8 cellular contexts compared by ENCODE assay signal in genomic region chr2:27049422-27050280, GRCh38. TPM values are rescaled to one million over a fixed set of nuclear protein-coding genes. Genes with fewer than 3 reads are reported as not detected.
DNase-seq lines count a peak whose midpoint lies in the region; ATAC-seq and TF ChIP-seq lines count a peak whose summit lies in the region.

No MANE protein-coding gene starts in this region.

- H3K4me1 ChIP-seq in lung (ENCODE audit: control insufficient read depth in 2 of 2, insufficient read depth in 2 of 2, low read length in 2 of 2): peaks cover 0 to 3% of the 10 kb centered on the region in 2 donors

- H3K27ac ChIP-seq in WERI-Rb-1 (peak overlapping the region; percentile 79), lung (ENCODE audit: low read depth in 1 of 2, low read length in 1 of 2) (peak overlapping the region; percentile 58 to 84)

- no peaks in the 10 kb centered on the region for H3K9me3 ChIP-seq in WERI-Rb-1 (ENCODE audit: severe bottlenecking)
- no peaks in the 10 kb centered on the region for H3K9me3 ChIP-seq in lung (ENCODE audit: control insufficient read depth in 2 of 2, insufficient read depth in 1 of 2, low read length in 1 of 2)

- peak; percentile 22 for ATAC-seq in HG03045 (IDR thresholded peaks at IDR 0.05; ENCODE audit: unreplicated experiment)
- peak; percentile 3 for ATAC-seq in lung (ENCODE audit: insufficient read depth, low FRiP score)

- H3K36me3 Mint-ChIP-seq in chondrocyte (ENCODE audit: low read depth): no peaks in the 10 kb centered on the region

- H3K36me3 ChIP-seq in WERI-Rb-1 (peaks cover 19% of the 10 kb centered on the region), lung (ENCODE audit: control insufficient read depth in 2 of 2, insufficient read depth in 2 of 2, low read length in 2 of 2) (peaks cover 0 to 6% of the 10 kb centered on the region in 2 donors)

- no peak for TF ChIP-seq CTCF in WERI-Rb-1 (IDR thresholded peaks at IDR 0.05; ENCODE audit: low read depth, low read length)
- no peak for TF ChIP-seq CTCF in chondrocyte (IDR thresholded peaks at IDR 0.05)
- no peak for TF ChIP-seq CTCF in lung (IDR thresholded peaks at IDR 0.05; ENCODE audit: control extremely low read depth, extremely low read depth)

- H3K4me1 Mint-ChIP-seq in chondrocyte (ENCODE audit: low read depth): peaks cover 13% of the 10 kb centered on the region

- H3K9me3 Mint-ChIP-seq in chondrocyte (ENCODE audit: low read depth): no peaks in the 10 kb centered on the region

- peak; percentile 48 for DNase-seq in NCI-H1092 treated with DMSO at 0.1 percent for 48 hours (lab: John Stamatoyannopoulos, UW)
- DNase-seq in NCI-H1092 (lab: John Stamatoyannopoulos, UW): no peak
- peak; percentile 67 for DNase-seq in WERI-Rb-1
- DNase-seq in chondrocyte (ENCODE audit: low spot score): no peak
- peak; percentile 45 for DNase-seq in lung (ENCODE audit: low spot score)
- DNase-seq in stimulated activated CD8-positive, alpha-beta memory T cell treated with anti-CD3 and anti-CD28 coated beads, Interleukin-15, amount 100 ng/mL, for 4 hours (ENCODE audit: low read depth in 2 of 2): peak; percentile 39 to 58
- DNase-seq in NCI-H187 treated with DMSO at 0.1 percent for 48 hours (lab: John Stamatoyannopoulos, UW): no peak

- no peaks in the 10 kb centered on the region for H3K27me3 Mint-ChIP-seq in chondrocyte (ENCODE audit: low read depth)

- H3K27me3 ChIP-seq in WERI-Rb-1 (ENCODE audit: insufficient read depth, low read depth, severe bottlenecking) (no peaks in the 10 kb centered on the region), lung (ENCODE audit: control insufficient read depth, insufficient read depth) (no peaks in the 10 kb centered on the region)

- H3K4me3 Mint-ChIP-seq in chondrocyte (ENCODE audit: unreplicated experiment): peak overlapping the region; percentile 88

- peak overlapping the region; percentile 99 for H3K27ac Mint-ChIP-seq in chondrocyte (ENCODE audit: unreplicated experiment)

- H3K4me3 ChIP-seq in WERI-Rb-1 (ENCODE audit: low read depth, low read length): peak overlapping the region; percentile 85
- peak overlapping the region; percentile 37 for H3K4me3 ChIP-seq in lung

- WGBS in lung, 2 donors: 8 to 11% methylated on average over 37 to 52 of the region's 52 CpGs

RNA-seq across cellular contexts. Expression of gene AGBL5, which starts 1.8 kb away (rescaled TPM):
- total RNA-seq in chondrocyte (14.0 to 31.8 TPM (median 16.3 TPM) in 3 replicates), lung (10 to 100 TPM; 17.3 to 22.3 TPM)
- polyA plus RNA-seq in lung: 10 to 100 TPM in 1 of 2 donors, 1 to 10 TPM in 1; 8.6 to 11.6 TPM

RNA-seq across cellular contexts. Expression of gene TMEM214, which starts 16.9 kb away (rescaled TPM):
- 107 to 166 TPM (median 110 TPM) in 3 replicates for total RNA-seq in chondrocyte
- 10 to 100 TPM; 34.3 to 99.2 TPM for total RNA-seq in lung
- polyA plus RNA-seq in lung: 10 to 100 TPM; 56.7 to 62.5 TPM

RNA-seq across cellular contexts. Expression of gene OST4, which starts 21.8 kb away (rescaled TPM):
- total RNA-seq in chondrocyte: 473 to 494 TPM (median 478 TPM) in 3 replicates
- 100 to 1,000 TPM; 164 to 238 TPM for total RNA-seq in lung
- 100 to 1,000 TPM; 379 to 577 TPM for polyA plus RNA-seq in lung

RNA-seq across cellular contexts. Expression of gene EMILIN1, which starts 28.8 kb away (rescaled TPM):
- total RNA-seq in chondrocyte (180 to 235 TPM (median 182 TPM) in 3 replicates), lung (100 to 1,000 TPM in 1 of 2 donors, 10 to 100 TPM in 1; 88.4 to 163 TPM)
- polyA plus RNA-seq in lung: 10 to 100 TPM; 74.1 to 98.6 TPM

RNA-seq across cellular contexts. Expression of gene KHK, which starts 36.9 kb away (rescaled TPM):
- 1.2 to 1.9 TPM (median 1.3 TPM) in 3 replicates for total RNA-seq in chondrocyte
- 1 to 10 TPM; 1.6 to 7.6 TPM for total RNA-seq in lung
- polyA plus RNA-seq in lung: 1 to 10 TPM; 3.1 to 4.2 TPM

Comparison
In these comparisons a context has a peak if more than half of its experiments do, and no peak if none do; other contexts are left out.
1. DNase-seq: peak in NCI-H1092 treated with DMSO at 0.1 percent for 48 hours (single experiment), WERI-Rb-1 (single experiment), lung (single experiment) and stimulated activated CD8-positive, alpha-beta memory T cell treated with anti-CD3 and anti-CD28 coated beads, Interleukin-15, amount 100 ng/mL, for 4 hours (2 of 2); none in NCI-H1092 (single experiment), chondrocyte (single experiment) and NCI-H187 treated with DMSO at 0.1 percent for 48 hours (single experiment).